In genomic region chr12:125125271-125125670, GRCh38 we compare ENCODE assay signal across 21 cellular contexts.
A peak's percentile ranks its signal among the peaks of the same experiment; 100 is the strongest.
DNase-seq lines count a peak whose midpoint lies in the region; ATAC-seq and TF ChIP-seq lines count a peak whose summit lies in the region.
"Had no signal": no experiment of that assay in that cellular context is flagged by ENCODE, and none has a peak within 500 bp of the region (broad histone marks: within the 10 kb centered on the region; RNA-seq: fewer than 3 reads in every experiment).

No MANE protein-coding gene starts in this region.

- DNase-seq in PC-3 (peak; percentile 63), epithelial cell of prostate (ENCODE audit: low read depth, low spot score) (peak; percentile 26), mucosa of descending colon (peak; percentile 71 to 82 (median 80)), spleen (no peak), NCI-H187 treated with DMSO at 0.1 percent for 48 hours (lab: John Stamatoyannopoulos, UW) (no peak), left cardiac atrium (no peak), DMS153 treated with DMSO at 0.1 percent for 48 hours (lab: John Stamatoyannopoulos, UW; ENCODE audit: unreplicated experiment) (no peak)
- DNase-seq: CD4-positive, alpha-beta T cell; MM.1S; NCI-H1092; NCI-H1436; NCI-H1930; NCI-H226; NCI-H524; NCI-H774; NK-92 treated with Interleukin-12 subunit alpha and Interleukin-12 subunit beta, amount 100 ng/mL, for 24 hours; Peyer's patch; SJCRH30 had no signal

- no peaks in the 10 kb centered on the region for H3F3A ChIP-seq in PC-3 (ENCODE audit: low read length, unreplicated experiment)

- intact Hi-C loops in PC-3 (cut with micrococcal nuclease), result no loop called here
- intact Hi-C loops in mucosa of descending colon (cut with DNase I, micrococcal nuclease), result no loop called here
- intact Hi-C loops in spleen (cut with DNase I; ENCODE audit: low total_unique reads), result no loop called here
- intact Hi-C loops in left cardiac atrium (cut with DNase I), result no loop called here

- 90 to 98% (median 93%) methylated on average over 4 of the region's 4 CpGs for WGBS in spleen, 5 donors

- H3K36me3 ChIP-seq in PC-3 (ENCODE audit: low read depth, low read length) (0 out of 2 replicates have a peak, but pooled peaks cover 20% of the 10 kb centered on the region), mucosa of descending colon (ENCODE audit: low read depth) (no peaks in the 10 kb centered on the region), spleen (peaks cover 0 to 69% (median 9%) of the 10 kb centered on the region in 6 donors)

- no peak overlapping the region for H3K4me3 ChIP-seq in PC-3 (ENCODE audit: low read length)
- no peak overlapping the region for H3K4me3 ChIP-seq in mucosa of descending colon
- no peak overlapping the region for H3K4me3 ChIP-seq in spleen
- H3K4me3 ChIP-seq: BLaER1, K562, Peyer's patch, SJCRH30 had no signal

- H3K27ac ChIP-seq in PC-3 (ENCODE audit: low read length) (peak overlapping the region; percentile 79), epithelial cell of prostate (peak overlapping the region; percentile 73), spleen (no peak overlapping the region)
- H3K27ac ChIP-seq: BLaER1, Peyer's patch, SJCRH30 had no signal

- BruUV-seq in PC-3 (replicated peaks; lab: Mats Ljungman, UMichigan), result no TSS peak

- H3K4me2 ChIP-seq in PC-3 (ENCODE audit: low read length), result peak overlapping the region; percentile 71
- H3K4me2 ChIP-seq: BLaER1 had no signal

- H3K9me3 ChIP-seq in PC-3 (ENCODE audit: low read length) (no peaks in the 10 kb centered on the region), mucosa of descending colon (no peaks in the 10 kb centered on the region), spleen (no peaks in the 10 kb centered on the region)
- H3K9me3 ChIP-seq: Caco-2, Peyer's patch, SJCRH30 had no signal

- ATAC-seq in PC-3, result peak; percentile 60
- ATAC-seq in mucosa of descending colon, result peak; percentile 84
- ATAC-seq in left cardiac atrium, result no peak
- ATAC-seq: K562 had no signal

- H3K9ac ChIP-seq in PC-3 (ENCODE audit: low read length), result peak overlapping the region; percentile 33; the same call in 1 of the 2 replicates
- H3K9ac ChIP-seq: BLaER1 had no signal

- no peaks in the 10 kb centered on the region for H3K27me3 ChIP-seq in PC-3 (ENCODE audit: low read length)
- no peaks in the 10 kb centered on the region for H3K27me3 ChIP-seq in spleen (replicated peaks in 1 of 7)
- H3K27me3 ChIP-seq: BLaER1, Peyer's patch, SJCRH30 had no signal

- no peak overlapping the region for H2AFZ ChIP-seq in PC-3 (ENCODE audit: low read length)

- H3K4me1 ChIP-seq in PC-3 (ENCODE audit: insufficient read depth, low read length) (peaks cover 23% of the 10 kb centered on the region), mucosa of descending colon (ENCODE audit: low read depth) (peaks cover 19% of the 10 kb centered on the region), spleen (no peaks in the 10 kb centered on the region)
- H3K4me1 ChIP-seq: Caco-2, Peyer's patch, SJCRH30 had no signal

- no peaks in the 10 kb centered on the region for H4K20me1 ChIP-seq in PC-3 (ENCODE audit: low read length)
- H4K20me1 ChIP-seq: BLaER1 had no signal

- CTCF ChIA-PET in PC-3 (lab: Charles Lee), result no interaction called here

- TF ChIP-seq POLR2A in spleen (IDR thresholded peaks at IDR 0.05), result no peak

- H3K9me2 ChIP-seq in PC-3 (replicated peaks; ENCODE audit: low read length), result no peaks in the 10 kb centered on the region

- H3K79me2 ChIP-seq in PC-3 (ENCODE audit: low read length), result no peaks in the 10 kb centered on the region; the same call in 1 of the 2 replicates

- POLR2A ChIA-PET in PC-3 (lab: Charles Lee; ENCODE audit: unreplicated experiment), result no interaction called here

- TF ChIP-seq CTCF in PC-3 (conservative IDR thresholded peaks at IDR 0.05; ENCODE audit: low read depth, low read length) (no peak), mucosa of descending colon (IDR thresholded peaks at IDR 0.05) (no peak), spleen (IDR thresholded peaks at IDR 0.05 in 8 of 11, conservative IDR thresholded peaks at IDR 0.05 in 3 of 11) (no peak)

Comparison
In these comparisons a context has a peak if more than half of its experiments do, and no peak if none do; other contexts are left out.
1. ATAC-seq: peak in PC-3 (single experiment) and mucosa of descending colon (single experiment); none in left cardiac atrium (0 of 2).
2. DNase-seq: peak in PC-3 (single experiment), epithelial cell of prostate (single experiment) and mucosa of descending colon (3 of 3); none in spleen (single experiment), NCI-H187 treated with DMSO at 0.1 percent for 48 hours (single experiment), left cardiac atrium (single experiment) and DMS153 treated with DMSO at 0.1 percent for 48 hours (single experiment).
3. H3K27ac ChIP-seq: peak in PC-3 (single experiment) and epithelial cell of prostate (single experiment); none in spleen (0 of 8).